In the genomic region with DNA sequence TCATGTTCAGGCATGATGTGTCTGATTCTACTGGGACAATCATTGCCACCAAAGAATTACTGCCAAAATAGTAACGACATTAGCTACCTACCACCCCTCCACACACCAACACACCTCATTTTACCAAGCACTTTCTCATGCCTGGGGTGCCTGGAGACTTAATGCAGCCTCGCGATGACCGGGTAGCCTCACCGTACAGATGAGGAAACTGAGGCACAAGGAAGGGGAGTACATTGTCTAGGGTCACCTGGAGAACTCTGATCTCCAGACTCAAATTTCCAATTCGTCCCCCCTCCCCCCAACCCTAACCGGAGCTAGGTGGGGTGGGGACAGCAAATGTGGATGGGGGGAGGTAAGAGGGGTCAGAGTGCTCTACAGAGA, we compare ENCODE assay signal across 8 cellular contexts. TPM values are rescaled to one million over a fixed set of nuclear protein-coding genes. Genes with fewer than 3 reads are reported as not detected.
DNase-seq lines count a peak whose midpoint lies in the region; ATAC-seq and TF ChIP-seq lines count a peak whose summit lies in the region.

No MANE protein-coding gene starts in this region.

- H2AK5ac ChIP-seq in IMR-90 (ENCODE audit: low read depth, low read length), result peak overlapping the region; percentile 8; the same call in 1 of the 2 replicates

- H2AK9ac ChIP-seq in IMR-90 (replicated peaks; ENCODE audit: low read depth, low read length, poor library complexity), result peak overlapping the region; percentile 1

- ATAC-seq in GM21390 (IDR thresholded peaks at IDR 0.05; ENCODE audit: unreplicated experiment) (peak; percentile 21), IMR-90 (ENCODE audit: low read depth) (no peak; the same call in 1 of the 2 replicates)

- no peak overlapping the region for H2BK120ac ChIP-seq in IMR-90 (ENCODE audit: low read depth, low read length)

- no peak for TF ChIP-seq POLR2A in IMR-90 (IDR thresholded peaks at IDR 0.05; ENCODE audit: low read depth, low read length)

- TF ChIP-seq RAD21 in IMR-90 (IDR thresholded peaks at IDR 0.05; ENCODE audit: low read length), result no peak

- peak overlapping the region in 1 of 2 experiments; percentile 50; a peak in 1 of 4 replicates for H4K8ac ChIP-seq in IMR-90 (ENCODE audit: low read depth in 2 of 2, low read length in 2 of 2)

- TF ChIP-seq CTCF in C4-2B (conservative IDR thresholded peaks at IDR 0.05) (peak; percentile 39; the same call in 1 of the 2 replicates), IMR-90 (conservative IDR thresholded peaks at IDR 0.05; ENCODE audit: low read depth, low read length) (no peak)

- H3K4me3 ChIP-seq in IMR-90 (ENCODE audit: insufficient read depth, low read depth, low read length) (no peak overlapping the region), iPS-11a (ENCODE audit: low read depth, low read length) (peak overlapping the region; percentile 14)

- in situ Hi-C loops in IMR-90 (cut with MboI; ENCODE audit: low sequenced_read_pairs), result loop anchor here (5.0 to 10.0 kb wide), 2 partner anchors 70 to 187 kb away; partner anchors contain the start of gene YPEL4

- H3K4me1 ChIP-seq in IMR-90 (ENCODE audit: control insufficient read depth, insufficient read depth, low read length), result peaks cover 3% of the 10 kb centered on the region; the same call in 1 of the 2 replicates

- H3K36me3 ChIP-seq in IMR-90 (ENCODE audit: control insufficient read depth, insufficient read depth, low read length), result no peaks in the 10 kb centered on the region

- dilution Hi-C loops in IMR-90 (cut with HindIII; ENCODE audit: low sequenced_read_pairs, unreplicated experiment), result no loop called here

- no peaks in the 10 kb centered on the region for H3K9me3 ChIP-seq in IMR-90 (ENCODE audit: control insufficient read depth, insufficient read depth, low read length)

- no peak overlapping the region for H3K18ac ChIP-seq in IMR-90 (ENCODE audit: low read depth, low read length)

- no peak overlapping the region; the same call in 1 of the 2 replicates for H3K14ac ChIP-seq in IMR-90 (replicated peaks; ENCODE audit: low read depth, low read length)

- no peak overlapping the region for H4K91ac ChIP-seq in IMR-90 (ENCODE audit: insufficient read depth, low read depth, low read length)

- H3K27me3 ChIP-seq in IMR-90 (ENCODE audit: control insufficient read depth, insufficient read depth, low read length), result peaks cover 53% of the 10 kb centered on the region

- H2BK5ac ChIP-seq in IMR-90 (ENCODE audit: low read depth, low read length, poor library complexity, severe bottlenecking), result no peak overlapping the region

- H2BK15ac ChIP-seq in IMR-90 (ENCODE audit: low read depth, low read length), result no peak overlapping the region

- POLR2A ChIA-PET in IMR-90 (lab: Charles Lee; ENCODE audit: unreplicated experiment), result interaction anchor here (0.6 kb wide), 1 partner anchor 187 kb away, joined by 4 read pairs; no protein-coding TSS in a partner anchor

- H3K9ac ChIP-seq in IMR-90 (ENCODE audit: low read depth, low read length), result no peak overlapping the region

- peak overlapping the region; percentile 11 for H2AFZ ChIP-seq in IMR-90 (replicated peaks; ENCODE audit: low read length, poor library complexity)

- no peak overlapping the region for H2BK20ac ChIP-seq in IMR-90 (ENCODE audit: low read depth, low read length)

- CTCF ChIA-PET in IMR-90 (lab: Yijun Ruan, JAX), result interaction anchor here (0.9 to 3.9 kb wide), 10 partner anchors 16 to 152 kb away, joined by 3 to 22 read pairs (median 4); no protein-coding TSS in a partner anchor

- intact Hi-C loops in IMR-90 (cut with micrococcal nuclease), result loop anchor here (1.0 to 10.0 kb wide), 6 partner anchors 23 to 1055 kb away; no protein-coding TSS in a partner anchor

- H3K4ac ChIP-seq in IMR-90 (ENCODE audit: low read depth, low read length), result no peak overlapping the region

- H3K23ac ChIP-seq in IMR-90 (ENCODE audit: low read depth, low read length), result peak overlapping the region; percentile 63

- no peak for DNase-seq in IMR-90
- no peak for DNase-seq in glomerular visceral epithelial cell (ENCODE audit: extremely low spot score)
- no peak for DNase-seq in D341Med (ENCODE audit: low spot score)
- DNase-seq in NCI-H2081 treated with DMSO at 0.1 percent for 48 hours (lab: John Stamatoyannopoulos, UW), result no peak
- no peak for DNase-seq in DMS153 (lab: John Stamatoyannopoulos, UW)

- H4K20me1 ChIP-seq in IMR-90 (ENCODE audit: insufficient read depth, low read length), result no peaks in the 10 kb centered on the region

- BruUV-seq in IMR-90 (replicated peaks; lab: Mats Ljungman, UMichigan), result no TSS peak

- H3K56ac ChIP-seq in IMR-90 (ENCODE audit: extremely low read depth, insufficient read depth, low read length), result no peak overlapping the region

- 0 out of 2 replicates have a peak, but pooled peaks cover 4% of the 10 kb centered on the region for H3K9me1 ChIP-seq in IMR-90 (ENCODE audit: insufficient read depth, low read length)

- H3K79me1 ChIP-seq in IMR-90 (ENCODE audit: low read depth in 1 of 2, low read length in 2 of 2), result no peaks in the 10 kb centered on the region

- H4K5ac ChIP-seq in IMR-90 (ENCODE audit: low read depth, low read length), result no peak overlapping the region

- H3K4me2 ChIP-seq in IMR-90 (ENCODE audit: low read depth, low read length), result 0 out of 2 replicates have a peak overlapping the region, but pooled peaks have one; percentile 23

- H3K27ac ChIP-seq in C4-2B (no peak overlapping the region), IMR-90 (ENCODE audit: insufficient read depth, low read length) (no peak overlapping the region)

- WGBS in IMR-90 (ENCODE audit: extremely low coverage in 2 of 2, insufficient read length in 1 of 2), 2 experiments, result no CpG with 5 or more reads among the region's 7 CpGs

TF ChIP-seq in IMR-90, 13 proteins besides CTCF, POLR2A, EP300 and RAD21:
- TF ChIP-seq RFX5 (IDR thresholded peaks at IDR 0.05; ENCODE audit: low read depth, low read length) (no peak), SMC3 (IDR thresholded peaks at IDR 0.05; ENCODE audit: low read depth, low read length) (no peak), MXI1 (IDR thresholded peaks at IDR 0.05; ENCODE audit: borderline replicate concordance, low read depth, low read length) (no peak), BHLHE40 (IDR thresholded peaks at IDR 0.05; ENCODE audit: low read depth, low read length) (no peak), MAFK (IDR thresholded peaks at IDR 0.05; ENCODE audit: low read depth, low read length) (no peak), USF2 (IDR thresholded peaks at IDR 0.05; ENCODE audit: low read depth, low read length) (no peak), FOS (IDR thresholded peaks at IDR 0.05; ENCODE audit: low read depth, low read length) (no peak), MAZ (IDR thresholded peaks at IDR 0.05; ENCODE audit: borderline replicate concordance, low read depth, low read length) (no peak)
- TF ChIP-seq, protein P1, sequence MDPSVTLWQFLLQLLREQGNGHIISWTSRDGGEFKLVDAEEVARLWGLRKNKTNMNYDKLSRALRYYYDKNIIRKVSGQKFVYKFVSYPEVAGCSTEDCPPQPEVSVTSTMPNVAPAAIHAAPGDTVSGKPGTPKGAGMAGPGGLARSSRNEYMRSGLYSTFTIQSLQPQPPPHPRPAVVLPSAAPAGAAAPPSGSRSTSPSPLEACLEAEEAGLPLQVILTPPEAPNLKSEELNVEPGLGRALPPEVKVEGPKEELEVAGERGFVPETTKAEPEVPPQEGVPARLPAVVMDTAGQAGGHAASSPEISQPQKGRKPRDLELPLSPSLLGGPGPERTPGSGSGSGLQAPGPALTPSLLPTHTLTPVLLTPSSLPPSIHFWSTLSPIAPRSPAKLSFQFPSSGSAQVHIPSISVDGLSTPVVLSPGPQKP (IDR thresholded peaks at IDR 0.05; ENCODE audit: borderline replicate concordance, low read depth, low read length), result no peak

RNA-seq across cellular contexts. Expression of gene RTN4RL2, which starts 2.7 kb away (rescaled TPM):
- total RNA-seq in IMR-90 (2012; rRNA removed), result not detected in 2 replicates
- 0.83 and 1.5 TPM in 2 replicates for polyA plus RNA-seq in IMR-90 (2012; rRNA removed)
- polyA plus RNA-seq in IMR-90 (2012; cell fraction: cytosol; rRNA removed), result 1.2 and 2.7 TPM in 2 replicates
- 0.52 and 0.96 TPM in 2 replicates for polyA plus RNA-seq in IMR-90 (2012; cell fraction: nucleus; rRNA removed; ENCODE audit: low replicate concordance)

RNA-seq across cellular contexts. Expression of gene SLC43A3, which starts 30.7 kb away (rescaled TPM):
- 10.6 and 12.7 TPM in 2 replicates for total RNA-seq in IMR-90 (2012; rRNA removed)
- 21.1 and 22.0 TPM in 2 replicates for polyA plus RNA-seq in IMR-90 (2012; rRNA removed)
- polyA plus RNA-seq in IMR-90 (2012; cell fraction: cytosol; rRNA removed), result 10.0 and 16.3 TPM in 2 replicates
- 19.7 and 20.5 TPM in 2 replicates for polyA plus RNA-seq in IMR-90 (2012; cell fraction: nucleus; rRNA removed; ENCODE audit: low replicate concordance)

RNA-seq across cellular contexts. Expression of gene SLC43A1, which starts 57.9 kb away (rescaled TPM):
- total RNA-seq in IMR-90 (2012; rRNA removed), result 8.6 and 10.0 TPM in 2 replicates
- 15.9 and 17.0 TPM in 2 replicates for polyA plus RNA-seq in IMR-90 (2012; rRNA removed)
- polyA plus RNA-seq in IMR-90 (2012; cell fraction: cytosol; rRNA removed), result 8.6 and 18.4 TPM in 2 replicates
- 34.7 and 55.4 TPM in 2 replicates for polyA plus RNA-seq in IMR-90 (2012; cell fraction: nucleus; rRNA removed; ENCODE audit: low replicate concordance)
